34 cellular contexts compared by ENCODE assay signal in the genomic region with DNA sequence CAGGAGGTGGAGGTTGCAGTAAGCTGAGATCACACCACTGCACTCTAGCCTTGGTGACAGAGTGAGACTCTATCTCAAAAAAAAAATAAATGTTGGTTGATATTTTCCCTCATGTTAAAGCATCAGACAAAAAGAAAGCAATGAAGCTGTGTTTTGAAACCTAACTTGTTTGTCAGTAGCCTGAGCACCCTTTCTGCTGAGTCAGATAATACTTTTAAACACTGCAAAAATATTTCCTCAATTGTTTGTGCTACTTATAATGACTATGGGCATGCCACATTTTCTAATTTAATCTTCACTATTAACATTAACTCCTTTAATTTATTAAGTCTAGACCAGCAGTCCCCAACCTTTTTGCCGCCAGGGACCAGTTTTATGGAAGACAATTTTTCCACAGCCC.
"Had no signal": no experiment of that assay in that cellular context is flagged by ENCODE, and none has a peak within 500 bp of the region (broad histone marks: within the 10 kb centered on the region; RNA-seq: fewer than 3 reads in every experiment).

No MANE protein-coding gene starts in this region.

- H3K27me3 ChIP-seq: adrenal gland, ascending aorta, body of pancreas, brain microvascular endothelial cell, breast epithelium, cardiac muscle cell had no signal

- ATAC-seq: activated naive CD4-positive, alpha-beta T cell treated with anti-CD3 and anti-CD28 coated beads, Interleukin-2, amount 50 U/mL, for 72 hours; activated naive CD8-positive, alpha-beta T cell treated with anti-CD3 and anti-CD28 coated beads, Interleukin-2, amount 50 U/mL, for 24 hours; activated T-cell treated with anti-CD3 and anti-CD28 coated beads, Interleukin-2, amount 50 U/mL, for 4 hours; activated T-cell treated with anti-CD3 and anti-CD28 coated beads, Interleukin-2, amount 50 U/mL, for 72 hours; activated T-helper 17 cell treated with anti-CD3 and anti-CD28 coated beads, Interleukin-2, amount 50 U/mL, for 72 hours; body of pancreas had no signal

- H3K9me3 ChIP-seq: adrenal gland, ascending aorta, body of pancreas, breast epithelium had no signal

- H3K4me1 ChIP-seq: adrenal gland, ascending aorta, body of pancreas, breast epithelium had no signal

- DNase-seq: activated effector memory CD4-positive, alpha-beta T cell treated with anti-CD3 and anti-CD28 coated beads, Interleukin-2, amount 50 U/mL, for 16 hours; activated effector memory CD4-positive, alpha-beta T cell treated with Interleukin-2 at 50 U/mL for 16 hours; activated gamma-delta T cell; activated gamma-delta T cell treated with Interleukin-2 at 50 U/mL for 16 hours; activated naive CD4-positive, alpha-beta T cell; activated naive CD4-positive, alpha-beta T cell treated with anti-CD3 and anti-CD28 coated beads for 36 hours; activated naive CD4-positive, alpha-beta T cell treated with anti-CD3 and anti-CD28 coated beads, Interleukin-2, amount 10 ng/mL, durations not matched to agents 7 days and 5 days; activated naive CD4-positive, alpha-beta T cell treated with anti-CD3 and anti-CD28 coated beads, Interleukin-2, amount 50 U/mL, for 16 hours; activated naive CD4-positive, alpha-beta T cell treated with Interleukin-2 at 50 U/mL for 16 hours; activated naive CD8-positive, alpha-beta T cell treated with anti-CD3 and anti-CD28 coated beads for 36 hours; activated naive CD8-positive, alpha-beta T cell treated with anti-CD3 and anti-CD28 coated beads, Interleukin-2, amount 10 ng/mL, durations not matched to agents 7 days and 5 days; activated naive CD8-positive, alpha-beta T cell treated with anti-CD3 and anti-CD28 coated beads, Interleukin-2, amount 50 U/mL, for 24 hours; activated T-cell treated with anti-CD3 and anti-CD28 coated beads, Interleukin-2, amount 50 U/mL, for 1 hour; activated T-cell treated with anti-CD3 and anti-CD28 coated beads, Interleukin-2, amount 50 U/mL, for 24 hours; activated T-cell treated with anti-CD3 and anti-CD28 coated beads, Interleukin-2, amount 50 U/mL, for 4 hours; activated T-cell treated with anti-CD3 and anti-CD28 coated beads, Interleukin-2, amount 50 U/mL, for 48 hours; activated T-cell treated with anti-CD3 and anti-CD28 coated beads, Interleukin-2, amount 50 U/mL, for 72 hours; adrenal gland; amniotic stem cell; amygdala; anterior cingulate cortex; aorta; body of pancreas; brain microvascular endothelial cell; caudate nucleus; central memory CD4-positive, alpha-beta T cell; cerebellar nuclear complex had no signal

- H3K27ac ChIP-seq: adrenal gland, ascending aorta, body of pancreas, brain microvascular endothelial cell, breast epithelium, cardiac muscle cell had no signal

- H3K36me3 ChIP-seq: adrenal gland, ascending aorta, brain microvascular endothelial cell, breast epithelium, cardiac muscle cell had no signal

- FAIRE-seq: astrocyte, bronchial epithelial cell had no signal

- H3K4me3 ChIP-seq: adrenal gland, ascending aorta, body of pancreas, breast epithelium, cardiac muscle cell had no signal
